8 cellular contexts compared by ENCODE assay signal in the genomic region with DNA sequence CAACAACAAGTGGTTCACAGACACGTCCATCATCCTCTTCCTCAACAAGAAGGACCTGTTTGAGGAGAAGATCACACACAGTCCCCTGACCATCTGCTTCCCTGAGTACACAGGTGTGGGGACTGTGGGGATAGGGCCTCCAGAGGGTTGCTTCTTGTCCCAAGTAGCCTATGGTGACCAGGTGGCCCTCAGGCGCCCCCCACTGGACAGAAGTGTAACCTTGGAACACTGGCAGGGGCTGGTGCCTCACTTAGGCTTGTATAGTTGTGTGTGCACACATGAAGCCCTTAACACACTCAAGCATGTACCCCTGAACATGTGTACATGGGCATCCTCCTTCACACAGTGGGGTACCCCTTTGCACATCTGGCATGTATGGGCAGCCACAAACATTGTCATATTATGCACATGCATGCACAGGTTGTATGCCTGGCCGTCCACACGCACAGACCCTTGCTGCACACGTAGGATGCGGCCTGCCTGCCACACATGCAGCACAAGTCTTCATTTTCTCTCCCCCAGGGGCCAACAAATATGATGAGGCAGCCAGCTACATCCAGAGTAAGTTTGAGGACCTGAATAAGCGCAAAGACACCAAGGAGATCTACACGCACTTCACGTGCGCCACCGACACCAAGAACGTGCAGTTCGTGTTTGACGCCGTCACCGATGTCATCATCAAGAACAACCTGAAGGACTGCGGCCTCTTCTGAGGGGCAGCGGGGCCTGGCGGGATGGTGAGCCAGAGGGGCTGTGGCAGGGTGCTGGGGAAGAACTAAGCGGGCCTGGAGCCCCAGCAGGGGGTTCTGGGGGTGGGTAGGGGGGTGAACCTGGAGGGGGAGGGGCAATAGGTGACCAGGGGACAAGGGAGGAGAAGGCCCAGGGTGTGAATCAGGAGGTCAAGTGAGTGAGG. TPM values are rescaled to one million over a fixed set of nuclear protein-coding genes. Genes with fewer than 3 reads are reported as not detected.
DNase-seq lines count a peak whose midpoint lies in the region; ATAC-seq, FAIRE-seq and TF ChIP-seq lines count a peak whose summit lies in the region.

No MANE protein-coding gene starts in this region.

- ATAC-seq in CD8-positive, alpha-beta T cell = peak; percentile 14

- H3K4me1 ChIP-seq in CD8-positive, alpha-beta T cell (ENCODE audit: insufficient read depth, low read length) = peaks cover 6% of the 10 kb centered on the region
- H3K4me1 ChIP-seq in HAP-1 = peaks cover 12% of the 10 kb centered on the region

- no peak overlapping the region for H3K4me3 ChIP-seq in CD8-positive, alpha-beta T cell (ENCODE audit: low read depth, low read length)
- H3K4me3 ChIP-seq in HAP-1 = no peak overlapping the region

- H3K4me1 Mint-ChIP-seq in CD8-positive, alpha-beta T cell (ENCODE audit: low read depth) = peaks cover 13% of the 10 kb centered on the region

- TF ChIP-seq CTCF in CD8-positive, alpha-beta T cell (IDR thresholded peaks at IDR 0.05) = peak; percentile 36

- H3K9me3 Mint-ChIP-seq in CD8-positive, alpha-beta T cell = no peaks in the 10 kb centered on the region

- H3K27ac ChIP-seq in CD8-positive, alpha-beta T cell (ENCODE audit: low read depth, low read length) = no peak overlapping the region

- peak in 2 of 7 experiments; percentile 44 to 48 for DNase-seq in CD8-positive, alpha-beta T cell
- DNase-seq in HAP-1 (ENCODE audit: low spot score in 2 of 2) (peak; percentile 31 to 75), islet precursor cell (peak; percentile 81), urothelium cell line (ENCODE audit: low spot score) (no peak), NCI-H2029 treated with DMSO at 0.1 percent for 48 hours (lab: John Stamatoyannopoulos, UW) (no peak), NCI-H1092 treated with DMSO at 0.1 percent for 48 hours (lab: John Stamatoyannopoulos, UW) (no peak), cerebellum (ENCODE audit: low spot score) (no peak)
- DNase-seq in activated T-cell treated with anti-CD3 and anti-CD28 coated beads, Interleukin-2, amount 50 U/mL, for 48 hours = peak; percentile 71 to 72

- intact Hi-C loops in CD8-positive, alpha-beta T cell (cut with DNase I, micrococcal nuclease) = no loop called here

- POLR2A ChIA-PET in CD8-positive, alpha-beta T cell (lab: Charles Lee) = interaction anchor here (0.6 to 2.1 kb wide), 2 partner anchors 11 to 194 kb away, joined by 3 to 7 read pairs; no protein-coding TSS in a partner anchor

- H3K4me3 Mint-ChIP-seq in CD8-positive, alpha-beta T cell = no peak overlapping the region

- no peaks in the 10 kb centered on the region for H3K27me3 ChIP-seq in CD8-positive, alpha-beta T cell (ENCODE audit: insufficient read depth, low read length)
- no peaks in the 10 kb centered on the region for H3K27me3 ChIP-seq in HAP-1 (ENCODE audit: low read depth)

- CTCF ChIA-PET in CD8-positive, alpha-beta T cell (lab: Charles Lee) = interaction anchor here (1.0 to 14.3 kb wide), 7 partner anchors 8 to 217 kb away, joined by 3 to 142 read pairs (median 24); a partner anchor contains a TSS

- in situ Hi-C loops in HAP-1 (cut with MboI; ENCODE audit: low sequenced_read_pairs) = no loop called here

- no peaks in the 10 kb centered on the region for H3K27me3 Mint-ChIP-seq in CD8-positive, alpha-beta T cell (ENCODE audit: low read depth)

- H3K9me3 ChIP-seq in CD8-positive, alpha-beta T cell (ENCODE audit: low read length) = no peaks in the 10 kb centered on the region
- H3K9me3 ChIP-seq in HAP-1 = no peaks in the 10 kb centered on the region

- H3K36me3 Mint-ChIP-seq in CD8-positive, alpha-beta T cell = peaks cover 59% of the 10 kb centered on the region

- H3K27ac Mint-ChIP-seq in CD8-positive, alpha-beta T cell = no peak overlapping the region

- H3K36me3 ChIP-seq in CD8-positive, alpha-beta T cell (ENCODE audit: insufficient read depth, low read length) = peaks cover 49% of the 10 kb centered on the region
- H3K36me3 ChIP-seq in HAP-1 (replicated peaks) = peaks cover 34% of the 10 kb centered on the region

- FAIRE-seq in urothelium cell line (lab: Jason Lieb, UNC) = peak; percentile 92

RNA-seq across cellular contexts. Expression of a gene that starts 11.7 kb away (rescaled TPM):
- total RNA-seq in CD8-positive, alpha-beta T cell = 1 to 10 TPM; 1.4 to 1.6 TPM
- 3.4 TPM for total RNA-seq in cerebellum

RNA-seq across cellular contexts. Expression of a gene that starts 21.2 kb away (rescaled TPM):
- 100 to 1,000 TPM; 185 to 192 TPM for total RNA-seq in CD8-positive, alpha-beta T cell
- total RNA-seq in cerebellum = 63.8 TPM

RNA-seq across cellular contexts. Expression of a gene that starts 21.7 kb away (rescaled TPM):
- not detected for total RNA-seq in CD8-positive, alpha-beta T cell
- 0.36 TPM for total RNA-seq in cerebellum

RNA-seq across cellular contexts. Expression of a gene that starts 35.0 kb away (rescaled TPM):
- total RNA-seq in CD8-positive, alpha-beta T cell = 10 to 100 TPM; 42.4 to 42.9 TPM
- 19.3 TPM for total RNA-seq in cerebellum

RNA-seq across cellular contexts. Expression of a gene that starts 42.0 kb away (rescaled TPM):
- 1 to 10 TPM; 2.1 to 3.2 TPM for total RNA-seq in CD8-positive, alpha-beta T cell
- total RNA-seq in cerebellum = 4.2 TPM

Comparison
In these comparisons a context has a peak if more than half of its experiments do, and no peak if none do; other contexts are left out.
1. DNase-seq: peak in HAP-1 (2 of 2), activated T-cell treated with anti-CD3 and anti-CD28 coated beads, Interleukin-2, amount 50 U/mL, for 48 hours (2 of 2) and islet precursor cell (single experiment); none in urothelium cell line (single experiment), NCI-H2029 treated with DMSO at 0.1 percent for 48 hours (single experiment), NCI-H1092 treated with DMSO at 0.1 percent for 48 hours (single experiment) and cerebellum (single experiment).